Comparison of ENCODE assay signal across 8 cellular contexts in the genomic region with DNA sequence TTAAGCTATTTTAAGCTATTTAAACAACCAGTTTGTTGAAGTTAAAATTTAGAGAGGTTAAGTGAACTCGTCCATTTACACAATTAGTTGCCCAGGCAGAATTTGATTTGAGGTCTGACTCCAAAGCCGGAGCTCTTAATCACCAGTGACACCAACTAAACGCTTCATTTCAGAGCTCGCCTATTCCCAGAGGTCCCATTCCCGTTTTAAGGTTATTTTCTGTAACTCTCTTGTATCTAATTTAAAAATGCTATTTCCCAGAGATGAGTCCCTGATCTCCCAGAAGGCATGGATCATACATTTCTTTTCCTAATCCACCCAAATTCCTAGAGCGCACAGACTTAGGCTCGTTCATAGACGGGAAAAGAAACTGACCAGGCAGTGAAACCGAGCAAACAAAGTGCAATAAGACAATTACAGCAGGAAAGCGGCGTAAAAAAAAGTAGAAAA. TPM values are rescaled to one million over a fixed set of nuclear protein-coding genes. Genes with fewer than 3 reads are reported as not detected.
A peak's percentile ranks its signal among the peaks of the same experiment; 100 is the strongest.
DNase-seq lines count a peak whose midpoint lies in the region; ATAC-seq, FAIRE-seq and TF ChIP-seq lines count a peak whose summit lies in the region.

No MANE protein-coding gene starts in this region.

- peaks cover 2% of the 10 kb centered on the region for H3K27me3 Mint-ChIP-seq in CD4-positive, alpha-beta T cell
- H3K27me3 Mint-ChIP-seq in neural progenitor cell (ENCODE audit: insufficient read depth, low read depth) = peaks cover 21% of the 10 kb centered on the region

- no peaks in the 10 kb centered on the region for H3F3A ChIP-seq in PC-3 (ENCODE audit: low read length, unreplicated experiment)
- H3F3A ChIP-seq in neural progenitor cell (ENCODE audit: low read depth) = peaks cover 8% of the 10 kb centered on the region

- H3K79me2 ChIP-seq in PC-3 (ENCODE audit: low read length) = peaks cover 19% of the 10 kb centered on the region
- no peaks in the 10 kb centered on the region for H3K79me2 ChIP-seq in neural progenitor cell (ENCODE audit: low read depth)

- DNase-seq in CD4-positive, alpha-beta T cell = no peak
- no peak for DNase-seq in PC-3
- DNase-seq in epithelial cell of proximal tubule (ENCODE audit: low read depth) = no peak
- DNase-seq in neural progenitor cell (ENCODE audit: low spot score) = peak; percentile 16
- no peak for DNase-seq in NCI-H510A (lab: John Stamatoyannopoulos, UW)
- no peak for DNase-seq in inferior parietal cortex (ENCODE audit: extremely low spot score)
- no peak for DNase-seq in RCC 7860 (ENCODE audit: low spot score)
- no peak for DNase-seq in AML-193 (lab: John Stamatoyannopoulos, UW)

- H3K4me2 ChIP-seq in PC-3 (ENCODE audit: low read length) (peak overlapping the region; percentile 84), neural progenitor cell (peak overlapping the region; percentile 78)

- peaks cover 45% of the 10 kb centered on the region for H3K4me1 Mint-ChIP-seq in CD4-positive, alpha-beta T cell (ENCODE audit: low read depth)
- peaks cover 8% of the 10 kb centered on the region for H3K4me1 Mint-ChIP-seq in neural progenitor cell

- H3K9ac ChIP-seq in PC-3 (ENCODE audit: low read length) = peak overlapping the region; percentile 65
- H3K9ac ChIP-seq in neural progenitor cell = no peak overlapping the region

- peak overlapping the region; percentile 96 for H3K4me3 Mint-ChIP-seq in CD4-positive, alpha-beta T cell
- peak overlapping the region; percentile 88 for H3K4me3 Mint-ChIP-seq in neural progenitor cell

- BruUV-seq in PC-3 (replicated peaks; lab: Mats Ljungman, UMichigan) = no TSS peak

- H2AFZ ChIP-seq in PC-3 (ENCODE audit: low read length) (peak overlapping the region; percentile 95), neural progenitor cell (replicated peaks) (peak overlapping the region; percentile 75)

- H3K36me3 Mint-ChIP-seq in CD4-positive, alpha-beta T cell (ENCODE audit: low read depth) = no peaks in the 10 kb centered on the region
- no peaks in the 10 kb centered on the region for H3K36me3 Mint-ChIP-seq in neural progenitor cell

- H3K9me2 ChIP-seq in PC-3 (replicated peaks; ENCODE audit: low read length) = no peaks in the 10 kb centered on the region

- H4K20me1 ChIP-seq in PC-3 (ENCODE audit: low read length) (no peaks in the 10 kb centered on the region), neural progenitor cell (ENCODE audit: low read depth) (no peaks in the 10 kb centered on the region)

- intact Hi-C loops in CD4-positive, alpha-beta T cell (cut with DNase I, micrococcal nuclease) = loop anchor here in 1 of 2 experiments (5.0 to 10.0 kb wide), 2 partner anchors 58 to 94 kb away; no protein-coding TSS in a partner anchor
- intact Hi-C loops in PC-3 (cut with micrococcal nuclease) = no loop called here

- no peak for TF ChIP-seq CTCF in CD4-positive, alpha-beta T cell (IDR thresholded peaks at IDR 0.05)
- TF ChIP-seq CTCF in PC-3 (conservative IDR thresholded peaks at IDR 0.05; ENCODE audit: low read depth, low read length) = no peak
- no peak for TF ChIP-seq CTCF in epithelial cell of proximal tubule (conservative IDR thresholded peaks at IDR 0.05; ENCODE audit: low read depth, low read length)
- TF ChIP-seq CTCF in neural progenitor cell (IDR thresholded peaks at IDR 0.05) = no peak

- no peak for ATAC-seq in CD4-positive, alpha-beta T cell (ENCODE audit: poor library complexity)
- no peak for ATAC-seq in PC-3

- H3K4me1 ChIP-seq in PC-3 (ENCODE audit: insufficient read depth, low read length) (peaks cover 27% of the 10 kb centered on the region), neural progenitor cell (no peaks in the 10 kb centered on the region)

- H3K4me3 ChIP-seq in PC-3 (ENCODE audit: low read length) (peak overlapping the region; percentile 75), epithelial cell of proximal tubule (ENCODE audit: low read depth, low read length) (peak overlapping the region; percentile 76), neural progenitor cell (peak overlapping the region; percentile 58)

- H3K27ac Mint-ChIP-seq in CD4-positive, alpha-beta T cell = peak overlapping the region; percentile 90
- no peak overlapping the region for H3K27ac Mint-ChIP-seq in neural progenitor cell

- H3K27me3 ChIP-seq in CD4-positive, alpha-beta T cell (ENCODE audit: control insufficient read depth, insufficient read depth, low read length) = no peaks in the 10 kb centered on the region
- H3K27me3 ChIP-seq in PC-3 (ENCODE audit: low read length) (no peaks in the 10 kb centered on the region), neural progenitor cell (peaks cover 75% of the 10 kb centered on the region)

- no peaks in the 10 kb centered on the region for H3K9me3 ChIP-seq in CD4-positive, alpha-beta T cell (ENCODE audit: control insufficient read depth, low read length)
- no peaks in the 10 kb centered on the region for H3K9me3 ChIP-seq in PC-3 (ENCODE audit: low read length)
- H3K9me3 ChIP-seq in neural progenitor cell (ENCODE audit: low read depth) = no peaks in the 10 kb centered on the region

- no peak for FAIRE-seq in RCC 7860 (lab: Jason Lieb, UNC)

- POLR2A ChIA-PET in CD4-positive, alpha-beta T cell (lab: Charles Lee) = interaction anchor here (1.0 to 3.5 kb wide), 3 partner anchors 24 to 92 kb away, joined by 3 to 23 read pairs (median 4); no protein-coding TSS in a partner anchor
- POLR2A ChIA-PET in PC-3 (lab: Charles Lee; ENCODE audit: unreplicated experiment) = no interaction called here

- no peaks in the 10 kb centered on the region for H3K9me3 Mint-ChIP-seq in CD4-positive, alpha-beta T cell
- no peaks in the 10 kb centered on the region for H3K9me3 Mint-ChIP-seq in neural progenitor cell

- peak overlapping the region; percentile 53 for H3K27ac ChIP-seq in CD4-positive, alpha-beta T cell (ENCODE audit: low read depth, low read length)
- peak overlapping the region; percentile 85 for H3K27ac ChIP-seq in PC-3 (ENCODE audit: low read length)
- no peak overlapping the region for H3K27ac ChIP-seq in neural progenitor cell

- no peaks in the 10 kb centered on the region for H3K36me3 ChIP-seq in PC-3 (ENCODE audit: low read depth, low read length)
- no peaks in the 10 kb centered on the region for H3K36me3 ChIP-seq in neural progenitor cell

- CTCF ChIA-PET in CD4-positive, alpha-beta T cell (lab: Charles Lee) = interaction anchor here (1.7 to 2.0 kb wide), 2 partner anchors 8 to 66 kb away, joined by 4 to 8 read pairs; no protein-coding TSS in a partner anchor
- CTCF ChIA-PET in PC-3 (lab: Charles Lee) = no interaction called here

RNA-seq across cellular contexts. Expression of a gene that starts 0.9 kb away (rescaled TPM):
- total RNA-seq in CD4-positive, alpha-beta T cell = 10 to 100 TPM in 1 of 2 experiments, 1 to 10 TPM in 1; 8.0 to 10.8 TPM
- total RNA-seq in PC-3 (2014; rRNA removed) (6.2 and 9.8 TPM in 2 replicates), epithelial cell of proximal tubule (5.0 and 7.5 TPM in 2 replicates), neural progenitor cell (ENCODE audit: low replicate concordance) (0.17 and 0.56 TPM in 2 replicates)
